Comparison of ENCODE assay signal across 1 cellular context in genomic region chr11:47130541-47130940, GRCh38.
TF ChIP-seq lines count a peak whose summit lies in the region.

No MANE protein-coding gene starts in this region.

TF ChIP-seq in WTC11, 78 proteins besides CTCF, POLR2A, EP300 and RAD21:
- TF ChIP-seq EMX1 (CRISPR knock-in tag; IDR thresholded peaks at IDR 0.05) (no peak), SMAD4 (CRISPR knock-in tag; IDR thresholded peaks at IDR 0.05) (no peak), ZNF281 (CRISPR knock-in tag; IDR thresholded peaks at IDR 0.05) (peak; percentile 77; the same call in 1 of the 2 replicates), OVOL2 (CRISPR knock-in tag; IDR thresholded peaks at IDR 0.05; ENCODE audit: borderline replicate concordance) (no peak), NR1H2 (CRISPR knock-in tag; IDR thresholded peaks at IDR 0.05) (no peak), ESRRA (CRISPR knock-in tag; IDR thresholded peaks at IDR 0.05; ENCODE audit: borderline replicate concordance) (no peak), FOXK1 (CRISPR knock-in tag; IDR thresholded peaks at IDR 0.05) (0 out of 2 replicates have a peak, but pooled peaks have one; percentile 53), ZNF138 (CRISPR knock-in tag; conservative IDR thresholded peaks at IDR 0.05) (no peak), GTF2I (CRISPR knock-in tag; conservative IDR thresholded peaks at IDR 0.05) (no peak), FOXP4 (CRISPR knock-in tag; IDR thresholded peaks at IDR 0.05) (no peak), ETV6 (CRISPR knock-in tag; IDR thresholded peaks at IDR 0.05) (no peak)
